Comparison of ENCODE assay signal across 1 cellular context in the genomic region with DNA sequence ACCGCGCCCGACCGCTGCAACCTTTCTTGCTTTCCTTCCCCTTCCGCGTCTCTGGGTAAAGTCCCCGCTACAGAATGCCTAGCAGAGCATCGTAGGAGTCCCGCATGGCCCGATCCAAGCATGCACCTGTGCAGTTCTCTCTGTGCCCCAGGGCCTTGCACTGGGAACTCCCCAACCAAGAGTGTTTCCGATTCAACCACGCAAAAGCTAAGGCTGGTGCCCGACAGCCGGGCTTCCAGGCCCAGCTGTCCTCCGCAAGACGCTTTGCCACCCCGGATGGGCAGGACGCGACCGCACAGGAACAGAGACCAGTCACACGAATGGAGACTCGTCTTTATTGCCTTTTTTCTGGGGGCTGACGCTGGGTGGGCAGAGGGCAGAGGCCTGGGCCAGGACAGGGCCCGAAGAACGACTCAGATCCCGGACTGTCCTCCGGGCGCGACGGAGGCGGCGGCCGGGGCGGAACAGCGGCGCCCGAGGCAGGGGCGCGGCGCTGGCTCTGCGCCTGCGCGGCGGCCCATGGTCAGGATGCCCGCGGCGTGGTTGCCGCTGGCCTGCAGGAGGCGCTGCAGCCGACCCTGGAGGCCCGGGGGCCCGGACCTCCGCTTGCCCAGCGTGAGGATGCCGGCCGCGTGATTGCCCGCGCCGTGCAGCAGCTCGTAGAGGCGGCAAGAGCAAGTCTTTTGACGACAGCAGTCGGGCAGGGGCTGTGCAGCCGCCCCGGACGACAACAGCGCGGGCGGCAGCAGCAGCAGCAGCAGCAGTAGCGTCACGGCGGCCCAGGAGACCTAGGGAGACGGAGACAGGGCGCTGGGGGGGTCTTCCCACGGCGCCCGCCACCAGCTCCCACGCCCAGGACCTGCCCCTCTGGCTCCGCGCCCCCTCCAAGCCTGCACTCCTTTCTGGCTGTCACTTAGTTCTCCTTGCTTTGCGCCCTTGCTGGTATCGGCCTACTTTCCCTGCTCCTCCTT.
TF ChIP-seq lines count a peak whose summit lies in the region.

No MANE protein-coding gene starts in this region.

TF ChIP-seq in HepG2, 621 proteins besides CTCF, POLR2A, EP300 and RAD21 (continued from another document and continues in another):
- TF ChIP-seq ZEB1 (IDR thresholded peaks at IDR 0.05; ENCODE audit: insufficient replicate concordance, low read depth) (peak; percentile 20), MED1 (CRISPR knock-in tag; IDR thresholded peaks at IDR 0.05) (peak; percentile 57), ZNF331 (CRISPR knock-in tag; IDR thresholded peaks at IDR 0.05) (no peak; the same call in 1 of the 2 replicates), TGIF2 (CRISPR knock-in tag; IDR thresholded peaks at IDR 0.05) (peak; percentile 83; the same call in 1 of the 2 replicates), ZNF160 (CRISPR knock-in tag; IDR thresholded peaks at IDR 0.05) (no peak), SNAPC2 (CRISPR knock-in tag; IDR thresholded peaks at IDR 0.05) (no peak; the same call in 1 of the 2 replicates), SNAI1 (CRISPR knock-in tag; IDR thresholded peaks at IDR 0.05; ENCODE audit: borderline replicate concordance) (no peak), ZNF549 (CRISPR knock-in tag; IDR thresholded peaks at IDR 0.05) (no peak; the same call in 1 of the 2 replicates), CAMTA2 (CRISPR knock-in tag; IDR thresholded peaks at IDR 0.05; ENCODE audit: borderline replicate concordance) (peak; percentile 67; the same call in 1 of the 2 replicates), ZNF101 (CRISPR knock-in tag; IDR thresholded peaks at IDR 0.05; ENCODE audit: borderline replicate concordance, low read depth) (no peak), POGK (CRISPR knock-in tag; conservative IDR thresholded peaks at IDR 0.05) (peak; percentile 95), TBP (CRISPR knock-in tag; IDR thresholded peaks at IDR 0.05) (no peak), ZSCAN29 (CRISPR knock-in tag; conservative IDR thresholded peaks at IDR 0.05) (peak; percentile 82), KMT2B (CRISPR knock-in tag; IDR thresholded peaks at IDR 0.05) (peak; percentile 69), TEAD2 (CRISPR knock-in tag; IDR thresholded peaks at IDR 0.05) (no peak), ZNF552 (CRISPR knock-in tag; IDR thresholded peaks at IDR 0.05; ENCODE audit: borderline replicate concordance) (peak; percentile 68), GATAD1 (CRISPR knock-in tag; IDR thresholded peaks at IDR 0.05) (peak; percentile 44; the same call in 1 of the 2 replicates), RFXAP (CRISPR knock-in tag; IDR thresholded peaks at IDR 0.05; ENCODE audit: borderline replicate concordance) (peak; percentile 93), NFE2L1 (CRISPR knock-in tag; IDR thresholded peaks at IDR 0.05; ENCODE audit: borderline replicate concordance) (no peak), ZBTB8A (CRISPR knock-in tag; IDR thresholded peaks at IDR 0.05; ENCODE audit: borderline replicate concordance, low read depth) (no peak), KDM1A (CRISPR knock-in tag; IDR thresholded peaks at IDR 0.05) (no peak), TERF1 (CRISPR knock-in tag; IDR thresholded peaks at IDR 0.05) (peak; percentile 10), ZNF512B (CRISPR knock-in tag; IDR thresholded peaks at IDR 0.05; ENCODE audit: borderline replicate concordance) (peak; percentile 99), ZNF205 (CRISPR knock-in tag; IDR thresholded peaks at IDR 0.05) (no peak), ATM (IDR thresholded peaks at IDR 0.05; ENCODE audit: borderline replicate concordance) (no peak), SNAPC5 (CRISPR knock-in tag; IDR thresholded peaks at IDR 0.05; ENCODE audit: borderline replicate concordance) (no peak; the same call in 1 of the 2 replicates), ZSCAN31 (CRISPR knock-in tag; IDR thresholded peaks at IDR 0.05; ENCODE audit: low read depth) (peak; percentile 93), ARID2 (CRISPR knock-in tag; IDR thresholded peaks at IDR 0.05; ENCODE audit: borderline replicate concordance) (no peak)
- TF ChIP-seq, protein P1, sequence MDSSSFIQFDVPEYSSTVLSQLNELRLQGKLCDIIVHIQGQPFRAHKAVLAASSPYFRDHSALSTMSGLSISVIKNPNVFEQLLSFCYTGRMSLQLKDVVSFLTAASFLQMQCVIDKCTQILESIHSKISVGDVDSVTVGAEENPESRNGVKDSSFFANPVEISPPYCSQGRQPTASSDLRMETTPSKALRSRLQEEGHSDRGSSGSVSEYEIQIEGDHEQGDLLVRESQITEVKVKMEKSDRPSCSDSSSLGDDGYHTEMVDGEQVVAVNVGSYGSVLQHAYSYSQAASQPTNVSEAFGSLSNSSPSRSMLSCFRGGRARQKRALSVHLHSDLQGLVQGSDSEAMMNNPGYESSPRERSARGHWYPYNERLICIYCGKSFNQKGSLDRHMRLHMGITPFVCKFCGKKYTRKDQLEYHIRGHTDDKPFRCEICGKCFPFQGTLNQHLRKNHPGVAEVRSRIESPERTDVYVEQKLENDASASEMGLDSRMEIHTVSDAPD (CRISPR knock-in tag; IDR thresholded peaks at IDR 0.05) = peak; percentile 69; the same call in 1 of the 2 replicates
- TF ChIP-seq, protein P2, sequence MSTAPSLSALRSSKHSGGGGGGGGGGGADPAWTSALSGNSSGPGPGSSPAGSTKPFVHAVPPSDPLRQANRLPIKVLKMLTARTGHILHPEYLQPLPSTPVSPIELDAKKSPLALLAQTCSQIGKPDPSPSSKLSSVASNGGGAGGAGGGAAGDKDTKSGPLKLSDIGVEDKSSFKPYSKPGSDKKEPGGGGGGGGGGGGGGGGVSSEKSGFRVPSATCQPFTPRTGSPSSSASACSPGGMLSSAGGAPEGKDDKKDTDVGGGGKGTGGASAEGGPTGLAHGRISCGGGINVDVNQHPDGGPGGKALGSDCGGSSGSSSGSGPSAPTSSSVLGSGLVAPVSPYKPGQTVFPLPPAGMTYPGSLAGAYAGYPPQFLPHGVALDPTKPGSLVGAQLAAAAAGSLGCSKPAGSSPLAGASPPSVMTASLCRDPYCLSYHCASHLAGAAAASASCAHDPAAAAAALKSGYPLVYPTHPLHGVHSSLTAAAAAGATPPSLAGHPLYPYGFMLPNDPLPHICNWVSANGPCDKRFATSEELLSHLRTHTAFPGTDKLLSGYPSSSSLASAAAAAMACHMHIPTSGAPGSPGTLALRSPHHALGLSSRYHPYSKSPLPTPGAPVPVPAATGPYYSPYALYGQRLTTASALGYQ (CRISPR knock-in tag; IDR thresholded peaks at IDR 0.05) = no peak
- TF ChIP-seq, protein P3, sequence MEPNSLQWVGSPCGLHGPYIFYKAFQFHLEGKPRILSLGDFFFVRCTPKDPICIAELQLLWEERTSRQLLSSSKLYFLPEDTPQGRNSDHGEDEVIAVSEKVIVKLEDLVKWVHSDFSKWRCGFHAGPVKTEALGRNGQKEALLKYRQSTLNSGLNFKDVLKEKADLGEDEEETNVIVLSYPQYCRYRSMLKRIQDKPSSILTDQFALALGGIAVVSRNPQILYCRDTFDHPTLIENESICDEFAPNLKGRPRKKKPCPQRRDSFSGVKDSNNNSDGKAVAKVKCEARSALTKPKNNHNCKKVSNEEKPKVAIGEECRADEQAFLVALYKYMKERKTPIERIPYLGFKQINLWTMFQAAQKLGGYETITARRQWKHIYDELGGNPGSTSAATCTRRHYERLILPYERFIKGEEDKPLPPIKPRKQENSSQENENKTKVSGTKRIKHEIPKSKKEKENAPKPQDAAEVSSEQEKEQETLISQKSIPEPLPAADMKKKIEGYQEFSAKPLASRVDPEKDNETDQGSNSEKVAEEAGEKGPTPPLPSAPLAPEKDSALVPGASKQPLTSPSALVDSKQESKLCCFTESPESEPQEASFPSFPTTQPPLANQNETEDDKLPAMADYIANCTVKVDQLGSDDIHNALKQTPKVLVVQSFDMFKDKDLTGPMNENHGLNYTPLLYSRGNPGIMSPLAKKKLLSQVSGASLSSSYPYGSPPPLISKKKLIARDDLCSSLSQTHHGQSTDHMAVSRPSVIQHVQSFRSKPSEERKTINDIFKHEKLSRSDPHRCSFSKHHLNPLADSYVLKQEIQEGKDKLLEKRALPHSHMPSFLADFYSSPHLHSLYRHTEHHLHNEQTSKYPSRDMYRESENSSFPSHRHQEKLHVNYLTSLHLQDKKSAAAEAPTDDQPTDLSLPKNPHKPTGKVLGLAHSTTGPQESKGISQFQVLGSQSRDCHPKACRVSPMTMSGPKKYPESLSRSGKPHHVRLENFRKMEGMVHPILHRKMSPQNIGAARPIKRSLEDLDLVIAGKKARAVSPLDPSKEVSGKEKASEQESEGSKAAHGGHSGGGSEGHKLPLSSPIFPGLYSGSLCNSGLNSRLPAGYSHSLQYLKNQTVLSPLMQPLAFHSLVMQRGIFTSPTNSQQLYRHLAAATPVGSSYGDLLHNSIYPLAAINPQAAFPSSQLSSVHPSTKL (CRISPR knock-in tag; IDR thresholded peaks at IDR 0.05) = peak; percentile 54; the same call in 1 of the 2 replicates
- TF ChIP-seq, protein P4, sequence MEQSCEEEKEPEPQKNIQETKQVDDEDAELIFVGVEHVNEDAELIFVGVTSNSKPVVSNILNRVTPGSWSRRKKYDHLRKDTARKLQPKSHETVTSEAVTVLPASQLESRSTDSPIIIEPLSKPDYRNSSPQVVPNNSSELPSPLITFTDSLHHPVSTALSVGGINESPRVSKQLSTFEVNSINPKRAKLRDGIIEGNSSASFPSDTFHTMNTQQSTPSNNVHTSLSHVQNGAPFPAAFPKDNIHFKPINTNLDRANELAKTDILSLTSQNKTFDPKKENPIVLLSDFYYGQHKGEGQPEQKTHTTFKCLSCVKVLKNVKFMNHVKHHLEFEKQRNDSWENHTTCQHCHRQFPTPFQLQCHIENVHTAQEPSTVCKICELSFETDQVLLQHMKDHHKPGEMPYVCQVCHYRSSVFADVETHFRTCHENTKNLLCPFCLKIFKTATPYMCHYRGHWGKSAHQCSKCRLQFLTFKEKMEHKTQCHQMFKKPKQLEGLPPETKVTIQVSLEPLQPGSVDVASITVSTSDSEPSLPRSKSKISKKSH (CRISPR knock-in tag; IDR thresholded peaks at IDR 0.05; ENCODE audit: borderline replicate concordance) = peak; percentile 63; the same call in 1 of the 2 replicates
- TF ChIP-seq, protein P5, sequence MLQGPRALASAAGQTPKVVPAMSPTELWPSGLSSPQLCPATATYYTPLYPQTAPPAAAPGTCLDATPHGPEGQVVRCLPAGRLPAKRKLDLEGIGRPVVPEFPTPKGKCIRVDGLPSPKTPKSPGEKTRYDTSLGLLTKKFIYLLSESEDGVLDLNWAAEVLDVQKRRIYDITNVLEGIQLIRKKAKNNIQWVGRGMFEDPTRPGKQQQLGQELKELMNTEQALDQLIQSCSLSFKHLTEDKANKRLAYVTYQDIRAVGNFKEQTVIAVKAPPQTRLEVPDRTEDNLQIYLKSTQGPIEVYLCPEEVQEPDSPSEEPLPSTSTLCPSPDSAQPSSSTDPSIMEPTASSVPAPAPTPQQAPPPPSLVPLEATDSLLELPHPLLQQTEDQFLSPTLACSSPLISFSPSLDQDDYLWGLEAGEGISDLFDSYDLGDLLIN (CRISPR knock-in tag; IDR thresholded peaks at IDR 0.05; ENCODE audit: borderline replicate concordance) = peak; percentile 90
- TF ChIP-seq, protein P6, sequence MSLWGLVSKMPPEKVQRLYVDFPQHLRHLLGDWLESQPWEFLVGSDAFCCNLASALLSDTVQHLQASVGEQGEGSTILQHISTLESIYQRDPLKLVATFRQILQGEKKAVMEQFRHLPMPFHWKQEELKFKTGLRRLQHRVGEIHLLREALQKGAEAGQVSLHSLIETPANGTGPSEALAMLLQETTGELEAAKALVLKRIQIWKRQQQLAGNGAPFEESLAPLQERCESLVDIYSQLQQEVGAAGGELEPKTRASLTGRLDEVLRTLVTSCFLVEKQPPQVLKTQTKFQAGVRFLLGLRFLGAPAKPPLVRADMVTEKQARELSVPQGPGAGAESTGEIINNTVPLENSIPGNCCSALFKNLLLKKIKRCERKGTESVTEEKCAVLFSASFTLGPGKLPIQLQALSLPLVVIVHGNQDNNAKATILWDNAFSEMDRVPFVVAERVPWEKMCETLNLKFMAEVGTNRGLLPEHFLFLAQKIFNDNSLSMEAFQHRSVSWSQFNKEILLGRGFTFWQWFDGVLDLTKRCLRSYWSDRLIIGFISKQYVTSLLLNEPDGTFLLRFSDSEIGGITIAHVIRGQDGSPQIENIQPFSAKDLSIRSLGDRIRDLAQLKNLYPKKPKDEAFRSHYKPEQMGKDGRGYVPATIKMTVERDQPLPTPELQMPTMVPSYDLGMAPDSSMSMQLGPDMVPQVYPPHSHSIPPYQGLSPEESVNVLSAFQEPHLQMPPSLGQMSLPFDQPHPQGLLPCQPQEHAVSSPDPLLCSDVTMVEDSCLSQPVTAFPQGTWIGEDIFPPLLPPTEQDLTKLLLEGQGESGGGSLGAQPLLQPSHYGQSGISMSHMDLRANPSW (CRISPR knock-in tag; IDR thresholded peaks at IDR 0.05; ENCODE audit: borderline replicate concordance) = no peak
